In genomic region chr10:92695679-92696605, GRCh38 we compare ENCODE assay signal across 1 cellular context.
TF ChIP-seq lines count a peak whose summit lies in the region.

No MANE protein-coding gene starts in this region.

TF ChIP-seq in H1, 55 proteins besides CTCF, POLR2A, EP300 and RAD21:
- TF ChIP-seq KDM4A (IDR thresholded peaks at IDR 0.05; ENCODE audit: low read depth, low read length, severe bottlenecking) (peak; percentile 35), ASH2L (IDR thresholded peaks at IDR 0.05; ENCODE audit: low read length) (peak; percentile 73), CBX8 (IDR thresholded peaks at IDR 0.05; ENCODE audit: borderline replicate concordance, low read depth, low read length) (no peak), E2F6 (IDR thresholded peaks at IDR 0.05) (peak; percentile 59; the same call in 1 of the 2 replicates), PHF8 (conservative IDR thresholded peaks at IDR 0.05; ENCODE audit: low read depth, low read length) (0 out of 2 replicates have a peak, but pooled peaks have one; percentile 27), SP1 (IDR thresholded peaks at IDR 0.05; ENCODE audit: low read depth, low read length) (no peak), BACH1 (IDR thresholded peaks at IDR 0.05; ENCODE audit: low read length) (peak; percentile 29; the same call in 1 of the 2 replicates), TAF1 (IDR thresholded peaks at IDR 0.05; ENCODE audit: low read depth, low read length) (no peak), GTF2F1 (IDR thresholded peaks at IDR 0.05; ENCODE audit: borderline replicate concordance, low read depth, low read length) (no peak), CBX5 (IDR thresholded peaks at IDR 0.05; ENCODE audit: low read depth, low read length) (no peak), GABPA (IDR thresholded peaks at IDR 0.05; ENCODE audit: borderline replicate concordance, insufficient read depth, low read length) (no peak), SRF (IDR thresholded peaks at IDR 0.05; ENCODE audit: low read depth, low read length) (no peak), BCL11A (IDR thresholded peaks at IDR 0.05; ENCODE audit: low read depth in 2 of 2, low read length in 2 of 2) (no peak), MAX (IDR thresholded peaks at IDR 0.05) (peak; percentile 58), EZH2 (IDR thresholded peaks at IDR 0.05; ENCODE audit: low read depth, low read length, severe bottlenecking) (peak; percentile 58), SUZ12 (IDR thresholded peaks at IDR 0.05; ENCODE audit: low read length) (peak; percentile 41; the same call in 1 of the 2 replicates)
